ENCODE assay signal across 7 cellular contexts in the genomic region with DNA sequence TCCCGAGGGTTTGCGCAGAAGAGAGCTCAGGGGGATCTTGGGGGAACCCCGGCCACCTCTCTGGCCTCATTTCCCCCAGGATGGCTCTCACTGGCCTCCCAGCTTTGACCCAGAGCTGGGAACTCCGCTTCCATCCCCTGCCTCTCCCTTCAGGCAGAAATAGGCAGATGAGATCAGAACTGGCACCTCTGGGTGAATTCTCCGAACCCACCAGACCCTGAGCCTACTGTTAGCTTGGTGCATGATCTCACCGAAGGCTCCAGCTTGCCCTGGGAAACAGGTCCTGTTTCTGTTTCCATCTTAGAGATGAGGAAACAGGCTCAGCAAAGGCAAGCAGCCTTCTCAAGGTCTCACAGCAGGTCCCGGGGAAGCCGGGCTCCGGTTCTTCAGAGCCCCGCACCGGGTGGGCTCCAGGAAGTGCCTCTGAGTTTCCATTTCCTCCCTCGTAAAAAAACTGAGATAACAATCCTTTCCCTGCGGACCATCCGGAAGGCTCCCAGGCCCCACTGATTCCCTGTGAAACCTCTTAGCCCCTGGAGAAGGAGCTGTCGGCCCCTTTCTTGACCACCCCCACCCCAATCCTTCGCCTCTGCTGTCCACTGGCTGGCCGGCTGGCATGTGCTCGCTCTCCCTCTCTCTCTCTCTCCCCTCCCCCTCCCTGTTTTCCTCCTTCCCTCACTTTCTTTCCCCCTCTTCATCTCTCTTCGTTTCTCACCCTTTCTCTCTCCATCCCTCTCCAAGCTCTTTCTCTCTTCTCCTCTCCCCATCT. TPM values are rescaled to one million over a fixed set of nuclear protein-coding genes. Genes with fewer than 3 reads are reported as not detected.
DNase-seq lines count a peak whose midpoint lies in the region; TF ChIP-seq lines count a peak whose summit lies in the region.

No MANE protein-coding gene starts in this region.

- no peaks in the 10 kb centered on the region for H3K9me3 Mint-ChIP-seq in HFFc6
- H3K9me3 Mint-ChIP-seq in immature natural killer cell, result peaks cover 0 to 2% (median 0%) of the 10 kb centered on the region in 6 donors

- WGBS in iPS DF 6.9 (ENCODE audit: insufficient coverage, insufficient read length), result no CpG with 5 or more reads among the region's 19 CpGs

- H3K27ac Mint-ChIP-seq in HFFc6 (peak overlapping the region; percentile 97), immature natural killer cell (peak overlapping the region in 1 of 6 donors; percentile 28)

- H3K27me3 Mint-ChIP-seq in HFFc6 (ENCODE audit: insufficient read depth) (peaks cover 8% of the 10 kb centered on the region), immature natural killer cell (ENCODE audit: low read depth in 3 of 3) (peaks cover 7 to 19% (median 16%) of the 10 kb centered on the region in 3 donors)

- H3K36me3 Mint-ChIP-seq in HFFc6 (ENCODE audit: low read depth) (peaks cover 9% of the 10 kb centered on the region), immature natural killer cell (peaks cover 0 to 4% (median 0%) of the 10 kb centered on the region in 3 donors)

- H3K27ac ChIP-seq in WERI-Rb-1, result peak overlapping the region; percentile 96
- peak overlapping the region; percentile 38 for H3K27ac ChIP-seq in iPS DF 6.9 (ENCODE audit: low read length)
- peak overlapping the region; percentile 89 for H3K27ac ChIP-seq in skeletal muscle tissue (ENCODE audit: low read depth, low read length)

- H3K4me3 Mint-ChIP-seq in HFFc6 (peak overlapping the region; percentile 95), immature natural killer cell (peak overlapping the region in 1 of 5 donors; percentile 23)

- peak; percentile 44 for DNase-seq in HFFc6
- DNase-seq in WERI-Rb-1, result peak; percentile 57
- no peak for DNase-seq in iPS DF 6.9 (ENCODE audit: low read depth, low spot score)
- DNase-seq in KG1 (lab: John Stamatoyannopoulos, UW), result no peak
- no peak for DNase-seq in NCI-H524 treated with DMSO at 0.1 percent for 48 hours (lab: John Stamatoyannopoulos, UW)
- no peak for DNase-seq in immature natural killer cell

- H3K4me1 ChIP-seq in iPS DF 6.9 (ENCODE audit: control insufficient read depth, insufficient read depth, low read length) (peaks cover 6% of the 10 kb centered on the region), skeletal muscle tissue (ENCODE audit: control insufficient read depth in 3 of 3, insufficient read depth in 3 of 3, low read length in 3 of 3) (peaks cover 26 to 34% (median 30%) of the 10 kb centered on the region in 3 donors)

- H3K4me1 Mint-ChIP-seq in HFFc6 (ENCODE audit: low read depth) (peaks cover 38% of the 10 kb centered on the region), immature natural killer cell (peaks cover 23 to 25% of the 10 kb centered on the region in 2 donors)

- TF ChIP-seq CTCF in HFFc6 (IDR thresholded peaks at IDR 0.05), result no peak
- no peak for TF ChIP-seq CTCF in WERI-Rb-1 (IDR thresholded peaks at IDR 0.05; ENCODE audit: low read depth, low read length)

- 0 out of 2 replicates have a peak, but pooled peaks cover 3% of the 10 kb centered on the region for H3K36me3 ChIP-seq in WERI-Rb-1
- H3K36me3 ChIP-seq in iPS DF 6.9 (ENCODE audit: control insufficient read depth, insufficient read depth, low read length), result 0 out of 2 replicates have a peak, but pooled peaks cover 4% of the 10 kb centered on the region
- H3K36me3 ChIP-seq in skeletal muscle tissue (ENCODE audit: control insufficient read depth in 3 of 3, insufficient read depth in 3 of 3, low read length in 3 of 3), result no peaks in the 10 kb centered on the region

- H3K9me3 ChIP-seq in WERI-Rb-1 (ENCODE audit: severe bottlenecking) (no peaks in the 10 kb centered on the region), iPS DF 6.9 (ENCODE audit: control insufficient read depth, insufficient read depth, low read length) (no peaks in the 10 kb centered on the region), skeletal muscle tissue (ENCODE audit: control insufficient read depth in 3 of 3, low read length in 3 of 3) (no peaks in the 10 kb centered on the region)

- H3K4me3 ChIP-seq in WERI-Rb-1 (ENCODE audit: low read depth, low read length) (peak overlapping the region; percentile 94), iPS DF 6.9 (ENCODE audit: low read length) (peak overlapping the region; percentile 98), skeletal muscle tissue (ENCODE audit: low read length in 3 of 3) (peak overlapping the region; percentile 71 to 85 (median 79))

- H3K9ac ChIP-seq in skeletal muscle tissue (ENCODE audit: low read depth in 1 of 3, low read length in 3 of 3), result peak overlapping the region in 2 of 3 donors; percentile 86 to 94

- H3K27me3 ChIP-seq in WERI-Rb-1 (ENCODE audit: insufficient read depth, low read depth, severe bottlenecking) (no peaks in the 10 kb centered on the region), iPS DF 6.9 (ENCODE audit: control insufficient read depth, insufficient read depth, low read length) (no peaks in the 10 kb centered on the region), skeletal muscle tissue (ENCODE audit: control insufficient read depth in 3 of 3, insufficient read depth in 3 of 3, low read length in 3 of 3) (no peaks in the 10 kb centered on the region)

RNA-seq across cellular contexts. Expression of a gene that starts 2.1 kb away (rescaled TPM):
- total RNA-seq in HFFc6 (2021; fragmentation: NEBNext Ultra II Directional; extraction: Animal tissue kit (Norgen Biotek cat#: 25700)), result 100 to 1,000 TPM; 126 to 152 (median 148) TPM
- total RNA-seq in skeletal muscle tissue, result 31.8 TPM
- polyA plus RNA-seq in immature natural killer cell, result under 1 TPM in 2 of 3 donors, not detected in 1; 0.09 to 0.34 TPM

RNA-seq across cellular contexts. Expression of a gene that starts 39.3 kb away (rescaled TPM):
- 1 to 10 TPM; 5.5 to 6.2 (median 6.0) TPM for total RNA-seq in HFFc6 (2021; fragmentation: NEBNext Ultra II Directional; extraction: Animal tissue kit (Norgen Biotek cat#: 25700))
- 89.8 TPM for total RNA-seq in skeletal muscle tissue
- polyA plus RNA-seq in immature natural killer cell, result not detected

RNA-seq across cellular contexts. Expression of a gene that starts 42.8 kb away (rescaled TPM):
- total RNA-seq in HFFc6 (2021; fragmentation: NEBNext Ultra II Directional; extraction: Animal tissue kit (Norgen Biotek cat#: 25700)), result 100 to 1,000 TPM in 1 of 6 experiments, 10 to 100 TPM in 5; 79.8 to 107 (median 92.2) TPM
- 22.4 TPM for total RNA-seq in skeletal muscle tissue
- 10 to 100 TPM; 15.5 to 39.7 (median 25.6) TPM for polyA plus RNA-seq in immature natural killer cell

RNA-seq across cellular contexts. Expression of a gene that starts 57.4 kb away (rescaled TPM):
- 1 to 10 TPM; 1.9 to 6.5 (median 2.5) TPM for total RNA-seq in HFFc6 (2021; fragmentation: NEBNext Ultra II Directional; extraction: Animal tissue kit (Norgen Biotek cat#: 25700))
- 93.9 TPM for total RNA-seq in skeletal muscle tissue
- not detected for polyA plus RNA-seq in immature natural killer cell

Comparison
In these comparisons a context has a peak if more than half of its experiments do, and no peak if none do; other contexts are left out.
1. DNase-seq: peak in HFFc6 (single experiment) and WERI-Rb-1 (single experiment); none in iPS DF 6.9 (single experiment), KG1 (single experiment), NCI-H524 treated with DMSO at 0.1 percent for 48 hours (single experiment) and immature natural killer cell (0 of 3).
2. H3K27ac ChIP-seq: peak in every context shown above with its lines; median percentile 96 in WERI-Rb-1; 89 in skeletal muscle tissue; 38 in iPS DF 6.9.
3. RNA of a gene that starts 39.3 kb away (total RNA-seq): 89.8 TPM in skeletal muscle tissue (single experiment); 5.5 to 6.2 TPM in HFFc6; every median in the first group is over 10 times any median in the second.
4. Peak in every context shown above with its lines, with median percentiles within 50 percentile points of each other: H3K4me3 ChIP-seq.